Comparison of ENCODE assay signal across 17 cellular contexts in the genomic region with DNA sequence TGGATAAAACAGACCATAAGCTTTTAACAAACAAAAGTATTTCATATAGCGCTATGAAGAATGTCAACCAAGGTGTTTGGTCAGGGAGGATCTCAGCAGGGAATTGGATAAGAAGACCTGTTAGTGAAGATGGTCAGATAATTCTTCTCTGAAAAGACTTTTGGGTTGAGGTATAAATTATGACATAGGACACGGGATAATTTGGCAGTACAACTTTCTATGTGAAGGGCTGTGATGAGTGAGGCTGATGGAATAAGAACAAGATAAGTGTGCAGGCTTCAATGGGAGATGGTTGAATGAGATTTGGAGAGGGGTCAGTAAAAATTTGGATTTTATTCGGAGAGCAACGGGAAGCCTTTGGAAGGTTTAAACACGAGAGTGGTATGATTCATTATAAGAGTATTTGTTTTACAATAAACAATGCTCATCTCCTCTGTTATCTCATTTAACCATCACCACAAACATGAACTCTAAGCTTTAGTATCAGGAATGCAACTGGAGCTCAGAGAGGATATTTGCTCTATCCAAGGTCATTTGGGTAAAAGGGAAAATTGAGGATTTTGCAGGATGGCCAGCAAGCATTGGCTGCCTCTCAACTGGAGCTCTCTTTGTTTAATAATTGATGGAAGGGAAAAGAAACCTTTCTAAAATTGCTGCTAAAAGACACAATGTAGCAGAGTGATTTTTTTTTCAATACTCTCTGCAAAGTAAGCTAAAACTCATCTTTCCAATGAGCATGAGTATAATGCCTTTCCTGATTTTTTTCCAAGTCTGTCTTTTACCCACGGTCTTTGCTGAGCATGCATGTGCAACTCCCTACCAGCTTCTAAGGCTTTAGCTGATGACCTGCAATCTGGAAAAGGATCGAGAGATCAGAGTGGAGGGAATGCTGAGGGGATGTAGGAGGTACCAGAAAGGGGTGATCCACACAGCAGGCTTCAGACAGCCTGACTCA.
DNase-seq lines count a peak whose midpoint lies in the region; ATAC-seq and TF ChIP-seq lines count a peak whose summit lies in the region.
"Had no signal": no experiment of that assay in that cellular context is flagged by ENCODE, and none has a peak within 500 bp of the region (broad histone marks: within the 10 kb centered on the region; RNA-seq: fewer than 3 reads in every experiment).

No MANE protein-coding gene starts in this region.

- H3K4me3 ChIP-seq in fibroblast of villous mesenchyme (ENCODE audit: low read depth, low read length) (no peak overlapping the region), liver (ENCODE audit: low read depth in 1 of 3, low read length in 3 of 3) (peak overlapping the region in 1 of 3 donors; percentile 24)
- H3K4me3 ChIP-seq: A549, HAP-1 had no signal

- H3K9ac ChIP-seq in liver (ENCODE audit: low read depth in 1 of 2, low read length in 2 of 2): no peak overlapping the region

- H3K27me3 ChIP-seq in liver (ENCODE audit: control insufficient read depth in 4 of 4, insufficient read depth in 4 of 4, low read length in 3 of 4): no peaks in the 10 kb centered on the region

- TF ChIP-seq RAD21 in liver (IDR thresholded peaks at IDR 0.05): peak; percentile 34 to 49

- WGBS in liver: 32% methylated on average over 7 of the region's 7 CpGs

- ATAC-seq in GM18873 (IDR thresholded peaks at IDR 0.05; ENCODE audit: low FRiP score, unreplicated experiment) (no peak), GM19452 (IDR thresholded peaks at IDR 0.05; ENCODE audit: unreplicated experiment) (no peak), HG03135 (IDR thresholded peaks at IDR 0.05; ENCODE audit: unreplicated experiment) (no peak)
- ATAC-seq: A549 had no signal

- H3K36me3 ChIP-seq in liver (ENCODE audit: control insufficient read depth in 4 of 4, insufficient read depth in 3 of 4, low read depth in 1 of 4, low read length in 3 of 4): no peaks in the 10 kb centered on the region
- H3K36me3 ChIP-seq: HAP-1 had no signal

- H3K4me1 ChIP-seq in liver (ENCODE audit: control insufficient read depth in 4 of 4, insufficient read depth in 4 of 4, low read length in 3 of 4): peaks cover 3 to 12% (median 8%) of the 10 kb centered on the region in 4 donors
- H3K4me1 ChIP-seq: A549, Caco-2, HAP-1 had no signal

- DNase-seq in NCI-H82 (lab: John Stamatoyannopoulos, UW) (peak; percentile 61), NCI-H82 treated with DMSO at 0.1 percent for 48 hours (lab: John Stamatoyannopoulos, UW; ENCODE audit: unreplicated experiment) (no peak), fibroblast of villous mesenchyme (ENCODE audit: low read depth) (peak; percentile 4), SW 1271 (lab: John Stamatoyannopoulos, UW) (no peak)
- DNase-seq: AML-193; Caco-2; CD4-positive, alpha-beta T cell; GOT3 had no signal

- no peak overlapping the region for H3K27ac ChIP-seq in liver (ENCODE audit: low read depth in 1 of 2, low read length in 2 of 2)
- H3K27ac ChIP-seq: 22Rv1, A549, C4-2B, HL-60 had no signal

- no peaks in the 10 kb centered on the region for H3K9me3 ChIP-seq in liver (ENCODE audit: control insufficient read depth in 4 of 4, low read length in 3 of 4)
- H3K9me3 ChIP-seq: A549, Caco-2, HAP-1 had no signal

- TF ChIP-seq CTCF in fibroblast of villous mesenchyme (IDR thresholded peaks at IDR 0.05; ENCODE audit: insufficient read depth, low read depth, low read length) (no peak), liver (IDR thresholded peaks at IDR 0.05; ENCODE audit: low read depth, low read length, missing input control) (no peak)

TF ChIP-seq in liver, 16 proteins besides CTCF, POLR2A, EP300 and RAD21:
- peak; percentile 53 for TF ChIP-seq YY1 (IDR thresholded peaks at IDR 0.05)
- TF ChIP-seq MAX (IDR thresholded peaks at IDR 0.05): peak; percentile 26
- peak; percentile 39 for TF ChIP-seq HNF4G (IDR thresholded peaks at IDR 0.05)
- peak in 1 of 2 donors; percentile 67 for TF ChIP-seq JUND (IDR thresholded peaks at IDR 0.05)
- no peak for TF ChIP-seq FOXA2 (IDR thresholded peaks at IDR 0.05)
- TF ChIP-seq NR2F2 (IDR thresholded peaks at IDR 0.05): no peak
- TF ChIP-seq FOXA1 (IDR thresholded peaks at IDR 0.05): no peak
- peak; percentile 85 to 87 for TF ChIP-seq HNF4A (conservative IDR thresholded peaks at IDR 0.05)
- TF ChIP-seq EGR1 (IDR thresholded peaks at IDR 0.05; ENCODE audit: low read depth in 2 of 2): no peak
- peak; percentile 57 for TF ChIP-seq SP1 (IDR thresholded peaks at IDR 0.05)
- TF ChIP-seq GABPA (IDR thresholded peaks at IDR 0.05 in 1 of 2, conservative IDR thresholded peaks at IDR 0.05 in 1 of 2): no peak
- TF ChIP-seq, protein P1, sequence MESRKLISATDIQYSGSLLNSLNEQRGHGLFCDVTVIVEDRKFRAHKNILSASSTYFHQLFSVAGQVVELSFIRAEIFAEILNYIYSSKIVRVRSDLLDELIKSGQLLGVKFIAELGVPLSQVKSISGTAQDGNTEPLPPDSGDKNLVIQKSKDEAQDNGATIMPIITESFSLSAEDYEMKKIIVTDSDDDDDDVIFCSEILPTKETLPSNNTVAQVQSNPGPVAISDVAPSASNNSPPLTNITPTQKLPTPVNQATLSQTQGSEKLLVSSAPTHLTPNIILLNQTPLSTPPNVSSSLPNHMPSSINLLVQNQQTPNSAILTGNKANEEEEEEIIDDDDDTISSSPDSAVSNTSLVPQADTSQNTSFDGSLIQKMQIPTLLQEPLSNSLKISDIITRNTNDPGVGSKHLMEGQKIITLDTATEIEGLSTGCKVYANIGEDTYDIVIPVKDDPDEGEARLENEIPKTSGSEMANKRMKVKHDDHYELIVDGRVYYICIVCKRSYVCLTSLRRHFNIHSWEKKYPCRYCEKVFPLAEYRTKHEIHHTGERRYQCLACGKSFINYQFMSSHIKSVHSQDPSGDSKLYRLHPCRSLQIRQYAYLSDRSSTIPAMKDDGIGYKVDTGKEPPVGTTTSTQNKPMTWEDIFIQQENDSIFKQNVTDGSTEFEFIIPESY (IDR thresholded peaks at IDR 0.05): peak; percentile 58
- TF ChIP-seq, protein P2, sequence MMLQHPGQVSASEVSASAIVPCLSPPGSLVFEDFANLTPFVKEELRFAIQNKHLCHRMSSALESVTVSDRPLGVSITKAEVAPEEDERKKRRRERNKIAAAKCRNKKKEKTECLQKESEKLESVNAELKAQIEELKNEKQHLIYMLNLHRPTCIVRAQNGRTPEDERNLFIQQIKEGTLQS (IDR thresholded peaks at IDR 0.05): no peak
- TF ChIP-seq RXRA (IDR thresholded peaks at IDR 0.05): peak; percentile 66 to 84
- no peak for TF ChIP-seq TAF1 (conservative IDR thresholded peaks at IDR 0.05)
- TF ChIP-seq, protein P3, sequence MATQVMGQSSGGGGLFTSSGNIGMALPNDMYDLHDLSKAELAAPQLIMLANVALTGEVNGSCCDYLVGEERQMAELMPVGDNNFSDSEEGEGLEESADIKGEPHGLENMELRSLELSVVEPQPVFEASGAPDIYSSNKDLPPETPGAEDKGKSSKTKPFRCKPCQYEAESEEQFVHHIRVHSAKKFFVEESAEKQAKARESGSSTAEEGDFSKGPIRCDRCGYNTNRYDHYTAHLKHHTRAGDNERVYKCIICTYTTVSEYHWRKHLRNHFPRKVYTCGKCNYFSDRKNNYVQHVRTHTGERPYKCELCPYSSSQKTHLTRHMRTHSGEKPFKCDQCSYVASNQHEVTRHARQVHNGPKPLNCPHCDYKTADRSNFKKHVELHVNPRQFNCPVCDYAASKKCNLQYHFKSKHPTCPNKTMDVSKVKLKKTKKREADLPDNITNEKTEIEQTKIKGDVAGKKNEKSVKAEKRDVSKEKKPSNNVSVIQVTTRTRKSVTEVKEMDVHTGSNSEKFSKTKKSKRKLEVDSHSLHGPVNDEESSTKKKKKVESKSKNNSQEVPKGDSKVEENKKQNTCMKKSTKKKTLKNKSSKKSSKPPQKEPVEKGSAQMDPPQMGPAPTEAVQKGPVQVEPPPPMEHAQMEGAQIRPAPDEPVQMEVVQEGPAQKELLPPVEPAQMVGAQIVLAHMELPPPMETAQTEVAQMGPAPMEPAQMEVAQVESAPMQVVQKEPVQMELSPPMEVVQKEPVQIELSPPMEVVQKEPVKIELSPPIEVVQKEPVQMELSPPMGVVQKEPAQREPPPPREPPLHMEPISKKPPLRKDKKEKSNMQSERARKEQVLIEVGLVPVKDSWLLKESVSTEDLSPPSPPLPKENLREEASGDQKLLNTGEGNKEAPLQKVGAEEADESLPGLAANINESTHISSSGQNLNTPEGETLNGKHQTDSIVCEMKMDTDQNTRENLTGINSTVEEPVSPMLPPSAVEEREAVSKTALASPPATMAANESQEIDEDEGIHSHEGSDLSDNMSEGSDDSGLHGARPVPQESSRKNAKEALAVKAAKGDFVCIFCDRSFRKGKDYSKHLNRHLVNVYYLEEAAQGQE (IDR thresholded peaks at IDR 0.05): peak; percentile 52

Comparison
In these comparisons a context has a peak if more than half of its experiments do, and no peak if none do; other contexts are left out.
1. DNase-seq: peak in NCI-H82 (single experiment) and fibroblast of villous mesenchyme (single experiment); none in NCI-H82 treated with DMSO at 0.1 percent for 48 hours (single experiment) and SW 1271 (0 of 2).